ENCODE assay signal across 26 cellular contexts in genomic region chr10:127903789-127904188, GRCh38. TPM values are rescaled to one million over a fixed set of nuclear protein-coding genes. Genes with fewer than 3 reads are reported as not detected.
"Had no signal": no experiment of that assay in that cellular context is flagged by ENCODE, and none has a peak within 500 bp of the region (broad histone marks: within the 10 kb centered on the region; RNA-seq: fewer than 3 reads in every experiment).

No MANE protein-coding gene starts in this region.

- H3K4me3 ChIP-seq: adrenal gland, breast epithelium had no signal

- H3K27ac ChIP-seq: adrenal gland, breast epithelium, KMS-11, WERI-Rb-1 had no signal

- ATAC-seq: activated CD4-positive, alpha-beta T cell treated with anti-CD3 and anti-CD28 coated beads for 36 hours; PC-3 had no signal

- H3K9me3 ChIP-seq: adrenal gland, breast epithelium had no signal

- H3K27me3 ChIP-seq: adrenal gland, breast epithelium had no signal

- H3K36me3 ChIP-seq: adrenal gland, breast epithelium, WERI-Rb-1 had no signal

- DNase-seq: activated CD4-positive, alpha-beta memory T cell treated with anti-CD3 and anti-CD28 coated beads, Interleukin-2, amount 10 ng/mL, durations not matched to agents 7 days and 5 days; activated CD4-positive, alpha-beta T cell treated with anti-CD3 and anti-CD28 coated beads for 36 hours; activated CD4-positive, alpha-beta T cell treated with anti-CD3 and anti-CD28 coated beads, Interleukin-2, amount 50 U/mL, for 1 hour; activated CD8-positive, alpha-beta memory T cell treated with anti-CD3 and anti-CD28 coated beads, Interleukin-2, amount 50 U/mL, for 4 hours; activated naive CD4-positive, alpha-beta T cell treated with anti-CD3 and anti-CD28 coated beads, Interleukin-2, amount 50 U/mL, for 16 hours; activated naive CD8-positive, alpha-beta T cell treated with anti-CD3 and anti-CD28 coated beads, Interleukin-2, amount 10 ng/mL, durations not matched to agents 7 days and 5 days; activated T-cell treated with anti-CD3 and anti-CD28 coated beads, Interleukin-2, amount 50 U/mL, for 1 hour; aorta; caudate nucleus; NCI-H1092; NCI-H1417 treated with DMSO at 0.1 percent for 48 hours; NCI-H1694; NCI-H2029; NCI-H2107; NCI-H2171 treated with DMSO at 0.1 percent for 48 hours; NCI-H446; NCI-H524; PC-3; SHP77; T-helper 9 cell; WERI-Rb-1 had no signal

RNA-seq across cellular contexts. Expression of gene CLRN3, which starts 11.0 kb away (rescaled TPM):
- total RNA-seq: activated CD4-positive, alpha-beta memory T cell treated with anti-CD3 and anti-CD28 coated beads, Interleukin-2, amount 10 ng/mL, durations not matched to agents 7 days and 5 days; activated CD4-positive, alpha-beta T cell treated with anti-CD3 and anti-CD28 coated beads for 36 hours; activated naive CD8-positive, alpha-beta T cell treated with anti-CD3 and anti-CD28 coated beads, Interleukin-2, amount 10 ng/mL, durations not matched to agents 7 days and 5 days; aorta; MCF 10A; PC-3; SK-MEL-5 had no signal
